ENCODE assay signal across 1 cellular context in genomic region chr14:38839743-38840375, GRCh38.
TF ChIP-seq lines count a peak whose summit lies in the region.

No MANE protein-coding gene starts in this region.

TF ChIP-seq in SK-N-SH, 30 proteins besides CTCF, POLR2A, EP300 and RAD21 (continued from another document):
- TF ChIP-seq ZBTB33 (IDR thresholded peaks at IDR 0.05; ENCODE audit: borderline replicate concordance, low read depth) = no peak
- TF ChIP-seq USF2 (IDR thresholded peaks at IDR 0.05; ENCODE audit: borderline replicate concordance, low read depth, low read length) = no peak
- TF ChIP-seq TAF1 (IDR thresholded peaks at IDR 0.05; ENCODE audit: borderline replicate concordance, low read depth, low read length) = no peak
- TF ChIP-seq FOXJ3 (CRISPR knock-in tag; IDR thresholded peaks at IDR 0.05) = no peak
